ENCODE assay signal across 8 cellular contexts in the genomic region with DNA sequence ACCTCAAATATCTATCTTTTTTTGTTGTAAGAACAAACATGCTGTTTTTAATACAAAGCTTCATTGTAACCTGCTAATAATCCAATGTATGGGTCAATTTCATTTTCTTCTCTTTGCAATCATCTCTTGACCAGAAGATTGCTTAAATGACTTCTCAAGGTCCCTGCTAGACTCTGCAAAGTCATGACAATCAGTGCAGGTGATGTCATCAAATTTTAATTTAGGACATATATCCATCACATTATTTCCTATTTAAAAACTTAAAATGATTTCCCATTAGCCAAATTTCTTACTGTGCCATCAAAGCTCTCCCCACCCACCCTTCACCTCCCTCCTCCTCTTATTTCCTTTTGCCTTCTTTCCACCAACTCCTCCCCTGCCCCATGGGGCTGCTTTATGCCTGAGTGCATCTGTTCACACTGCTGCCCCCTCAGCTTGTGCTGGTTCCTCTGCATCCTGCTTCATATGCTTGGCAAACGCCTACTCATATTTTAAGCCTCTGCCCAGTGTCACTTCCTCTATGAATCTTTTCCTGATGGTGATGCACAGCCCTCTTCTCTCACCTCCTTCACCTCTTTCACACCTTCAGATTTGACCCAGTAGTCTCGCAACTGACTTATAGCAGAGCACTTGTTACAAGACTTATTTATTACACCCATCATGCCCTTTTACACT. TPM values are rescaled to one million over a fixed set of nuclear protein-coding genes. Genes with fewer than 3 reads are reported as not detected.
DNase-seq lines count a peak whose midpoint lies in the region; ATAC-seq, FAIRE-seq and TF ChIP-seq lines count a peak whose summit lies in the region.

No MANE protein-coding gene starts in this region.

- H3K79me2 ChIP-seq in K562 (ENCODE audit: control insufficient read depth, insufficient read depth, low read length) (no peaks in the 10 kb centered on the region), GM23248 (ENCODE audit: insufficient read depth) (no peaks in the 10 kb centered on the region)

- H3K4me2 ChIP-seq in K562 (ENCODE audit: insufficient read depth, low read length) (no peak overlapping the region; the same call in 1 of the 2 replicates), GM23248 (ENCODE audit: unreplicated experiment) (no peak overlapping the region)

- BruUV-seq in K562 (replicated peaks; lab: Mats Ljungman, UMichigan): no TSS peak

- H3K4me3 ChIP-seq in K562: no peak overlapping the region
- H3K4me3 ChIP-seq in GM23248: no peak overlapping the region

- in situ Hi-C loops in K562 (cut with MboI): no loop called here
- in situ Hi-C loops in GM23248 (cut with MboI): no loop called here

- H3K36me3 ChIP-seq in K562 (ENCODE audit: control insufficient read depth, insufficient read depth, low read length) (no peaks in the 10 kb centered on the region), GM23248 (ENCODE audit: low read depth) (no peaks in the 10 kb centered on the region)

- POLR2A ChIA-PET in K562 (lab: Yijun Ruan, JAX): interaction anchor here (0.9 kb wide), 1 partner anchor 12 kb away, joined by 5 read pairs; no protein-coding TSS in a partner anchor

- DNase-seq in GM10266 (ENCODE audit: extremely low spot score) (peak; percentile 30), K562 (ENCODE audit: extremely low read depth in 1 of 4, low spot score in 3 of 4) (no peak), GM23248 (no peak), cerebellum (ENCODE audit: low spot score) (no peak), left cardiac atrium (no peak), frontal cortex (ENCODE audit: low spot score in 2 of 2) (no peak)

- TF ChIP-seq CTCF in GM10266 (IDR thresholded peaks at IDR 0.05; ENCODE audit: control insufficient read depth, insufficient read depth, low read depth, missing control alignments) (no peak), K562 (IDR thresholded peaks at IDR 0.05 in 2 of 3, conservative IDR thresholded peaks at IDR 0.05 in 1 of 3; ENCODE audit: insufficient read depth in 2 of 3, low read depth in 1 of 3, low read length in 3 of 3) (no peak)

- 0 out of 5 replicates have a peak, but pooled peaks cover 0 to 5% of the 10 kb centered on the region in 2 experiments for H3K27me3 ChIP-seq in K562 (ENCODE audit: control insufficient read depth in 2 of 2, insufficient read depth in 2 of 2, low read length in 2 of 2)
- H3K27me3 ChIP-seq in GM23248 (replicated peaks; ENCODE audit: insufficient read depth): peaks cover 10% of the 10 kb centered on the region

- TF ChIP-seq RAD21 in K562 (CRISPR knock-in tag; conservative IDR thresholded peaks at IDR 0.05 in 1 of 2, IDR thresholded peaks at IDR 0.05 in 1 of 2): no peak

- H4K20me1 ChIP-seq in K562 (replicated peaks; ENCODE audit: control insufficient read depth, insufficient read depth, low read length): no peaks in the 10 kb centered on the region
- no peaks in the 10 kb centered on the region for H4K20me1 ChIP-seq in GM23248 (ENCODE audit: insufficient read depth)

- no peaks in the 10 kb centered on the region for H3F3A ChIP-seq in GM23248 (ENCODE audit: insufficient read depth)

- no peak for FAIRE-seq in K562 (lab: Jason Lieb, UNC)
- no peak for FAIRE-seq in frontal cortex (lab: Jason Lieb, UNC)

- WGBS in K562 (ENCODE audit: insufficient coverage, low coverage, missing lambda C conversion rate): 70% methylated on average over 2 of the region's 2 CpGs
- WGBS in GM23248 (ENCODE audit: low coverage in 1 of 2, low lambda C conversion rate in 2 of 2, missing lambda C conversion rate in 2 of 2), 2 experiments: 44 to 48% methylated on average over 2 of the region's 2 CpGs

- no peak for TF ChIP-seq EP300 in K562 (IDR thresholded peaks at IDR 0.05; ENCODE audit: low read length)

- intact Hi-C loops in K562 (cut with micrococcal nuclease) (no loop called here), left cardiac atrium (cut with DNase I) (no loop called here)

- H3K27ac ChIP-seq in K562 (ENCODE audit: extremely low read depth, low read depth, low read length): no peak overlapping the region
- no peak overlapping the region for H3K27ac ChIP-seq in GM23248

- H3K9ac ChIP-seq in K562 (ENCODE audit: insufficient read depth in 1 of 2, low read depth in 2 of 2, low read length in 2 of 2) (no peak overlapping the region), GM23248 (no peak overlapping the region)

- H3K9me2 ChIP-seq in GM23248 (ENCODE audit: insufficient read depth): no peaks in the 10 kb centered on the region

- ATAC-seq in GM19463 (IDR thresholded peaks at IDR 0.05; ENCODE audit: unreplicated experiment) (peak; percentile 60), HG03565 (IDR thresholded peaks at IDR 0.05; ENCODE audit: unreplicated experiment) (peak; percentile 47), K562 (no peak), left cardiac atrium (no peak)

- H2AFZ ChIP-seq in K562 (ENCODE audit: low read depth, low read length): no peak overlapping the region
- no peak overlapping the region for H2AFZ ChIP-seq in GM23248

- no peaks in the 10 kb centered on the region for H3K9me1 ChIP-seq in K562 (ENCODE audit: control insufficient read depth, insufficient read depth, low read length)

- peaks cover 0 to 15% of the 10 kb centered on the region in 2 experiments; a peak in 3 of 5 replicates for H3K4me1 ChIP-seq in K562 (replicated peaks in 1 of 2; ENCODE audit: control insufficient read depth in 2 of 2, insufficient read depth in 2 of 2, low read length in 2 of 2)
- H3K4me1 ChIP-seq in GM23248 (ENCODE audit: insufficient read depth): no peaks in the 10 kb centered on the region

- H3K9me3 ChIP-seq in K562 (replicated peaks; ENCODE audit: control insufficient read depth, insufficient read depth, low read depth, low read length): no peaks in the 10 kb centered on the region
- H3K9me3 ChIP-seq in GM23248 (ENCODE audit: low read depth): no peaks in the 10 kb centered on the region

- CTCF ChIA-PET in K562 (lab: Yijun Ruan, JAX; ENCODE audit: low intra/inter-chr PET ratio): no interaction called here

- TF ChIP-seq POLR2A in K562 (conservative IDR thresholded peaks at IDR 0.05): no peak

TF ChIP-seq in K562, 482 proteins besides CTCF, POLR2A, EP300 and RAD21:
- TF ChIP-seq, protein P1, sequence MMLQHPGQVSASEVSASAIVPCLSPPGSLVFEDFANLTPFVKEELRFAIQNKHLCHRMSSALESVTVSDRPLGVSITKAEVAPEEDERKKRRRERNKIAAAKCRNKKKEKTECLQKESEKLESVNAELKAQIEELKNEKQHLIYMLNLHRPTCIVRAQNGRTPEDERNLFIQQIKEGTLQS (IDR thresholded peaks at IDR 0.05): peak; percentile 72
- TF ChIP-seq, protein P1 (CRISPR knock-in tag; conservative IDR thresholded peaks at IDR 0.05): no peak
- TF ChIP-seq, protein P2, sequence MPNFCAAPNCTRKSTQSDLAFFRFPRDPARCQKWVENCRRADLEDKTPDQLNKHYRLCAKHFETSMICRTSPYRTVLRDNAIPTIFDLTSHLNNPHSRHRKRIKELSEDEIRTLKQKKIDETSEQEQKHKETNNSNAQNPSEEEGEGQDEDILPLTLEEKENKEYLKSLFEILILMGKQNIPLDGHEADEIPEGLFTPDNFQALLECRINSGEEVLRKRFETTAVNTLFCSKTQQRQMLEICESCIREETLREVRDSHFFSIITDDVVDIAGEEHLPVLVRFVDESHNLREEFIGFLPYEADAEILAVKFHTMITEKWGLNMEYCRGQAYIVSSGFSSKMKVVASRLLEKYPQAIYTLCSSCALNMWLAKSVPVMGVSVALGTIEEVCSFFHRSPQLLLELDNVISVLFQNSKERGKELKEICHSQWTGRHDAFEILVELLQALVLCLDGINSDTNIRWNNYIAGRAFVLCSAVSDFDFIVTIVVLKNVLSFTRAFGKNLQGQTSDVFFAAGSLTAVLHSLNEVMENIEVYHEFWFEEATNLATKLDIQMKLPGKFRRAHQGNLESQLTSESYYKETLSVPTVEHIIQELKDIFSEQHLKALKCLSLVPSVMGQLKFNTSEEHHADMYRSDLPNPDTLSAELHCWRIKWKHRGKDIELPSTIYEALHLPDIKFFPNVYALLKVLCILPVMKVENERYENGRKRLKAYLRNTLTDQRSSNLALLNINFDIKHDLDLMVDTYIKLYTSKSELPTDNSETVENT (CRISPR knock-in tag; IDR thresholded peaks at IDR 0.05): no peak

RNA-seq across cellular contexts. Expression of a gene that starts 20.3 kb away (rescaled TPM):
- total RNA-seq in K562 (2011; cell fraction: chromatin; rRNA removed; ENCODE audit: low replicate concordance): not detected in 2 replicates
- not detected in 2 replicates for total RNA-seq in K562 (2011; cell fraction: nucleolus; rRNA removed)
- total RNA-seq in K562 (2011; cell fraction: nucleoplasm; rRNA removed): not detected in 2 replicates
- total RNA-seq in K562 (2014; rRNA removed) (0.12 and 0.27 TPM in 2 replicates), K562 (2014; rRNA removed; fragmentation: Illumina TruSeq; extraction: Trizol) (0.22 and 0.36 TPM in 2 replicates), K562 (2015; rRNA removed; fragmentation: Illumina TruSeq; extraction: Trizol) (1.2 and 1.3 TPM in 2 replicates), K562 (2021) (0.33 and 0.56 TPM in 2 replicates), cerebellum (2.7 TPM), left cardiac atrium (10 to 100 TPM in 1 of 2 donors, 1 to 10 TPM in 1; 7.3 to 21.5 TPM), frontal cortex (1.6 TPM)
- polyA plus RNA-seq in K562 (2011; rRNA removed) (0.14 TPM in 1 of 2 replicates, not detected in the other), K562 (2014; fragmentation: Illumina TruSeq; extraction: Trizol) (0.36 and 0.43 TPM in 2 replicates), K562 (2014; fragmentation: Nextera tagmentation; extraction: Ambion mirVana) (under 1 TPM; 0.49 to 0.55 TPM), K562 (2014; rRNA removed) (0.11 and 0.66 TPM in 2 replicates), GM23248 (2016; fragmentation: Nextera tagmentation; extraction: Ambion mirVana) (0.15 and 0.39 TPM in 2 replicates)
- polyA plus RNA-seq in K562 (2011; cell fraction: cytosol; rRNA removed): 0.04 TPM in 2 replicates
- polyA plus RNA-seq in K562 (2011; cell fraction: nucleus; rRNA removed): 0.14 TPM in 2 replicates
- 0.46 and 3.3 TPM in 2 replicates for polyA plus RNA-seq in K562 (2012)
- polyA minus RNA-seq in K562 (2011; rRNA and poly(A)+ RNA removed): 0.06 and 0.07 TPM in 2 replicates
- polyA minus RNA-seq in K562 (2011; cell fraction: cytosol; rRNA and poly(A)+ RNA removed): not detected in 2 replicates
- polyA minus RNA-seq in K562 (2011; cell fraction: nucleus; rRNA and poly(A)+ RNA removed): not detected in 2 replicates
- total RNA-seq in GM23248 (2014; rRNA removed; shearing (Covaris generic)): not detected in 2 replicates

Comparison
In these comparisons a context has a peak if more than half of its experiments do, and no peak if none do; other contexts are left out.
1. ATAC-seq: peak in GM19463 (single experiment) and HG03565 (single experiment); none in K562 (single experiment) and left cardiac atrium (0 of 2).